Comparison of ENCODE assay signal across 34 cellular contexts in genomic region chr16:51576498-51576897, GRCh38.
"Had no signal": no experiment of that assay in that cellular context is flagged by ENCODE, and none has a peak within 500 bp of the region (broad histone marks: within the 10 kb centered on the region; RNA-seq: fewer than 3 reads in every experiment).

No MANE protein-coding gene starts in this region.

- ATAC-seq: activated CD4-positive, alpha-beta T cell treated with anti-CD3 and anti-CD28 coated beads for 36 hours; activated CD4-positive, CD25-positive, alpha-beta regulatory T cell treated with anti-CD3 and anti-CD28 coated beads, Interleukin-2, amount 50 U/mL, for 24 hours; activated CD8-positive, alpha-beta memory T cell treated with anti-CD3 and anti-CD28 coated beads, Interleukin-2, amount 10 ng/mL, durations not matched to agents 7 days and 5 days; activated CD8-positive, alpha-beta T cell treated with anti-CD3 and anti-CD28 coated beads, Interleukin-2, amount 10 ng/mL, durations not matched to agents 7 days and 5 days; activated naive CD8-positive, alpha-beta T cell treated with anti-CD3 and anti-CD28 coated beads, Interleukin-2, amount 50 U/mL, for 24 hours; effector memory CD8-positive, alpha-beta T cell; gastroesophageal sphincter; heart right ventricle; T-helper 17 cell had no signal

- H3K9me3 Mint-ChIP-seq: brain had no signal

- H3K27ac ChIP-seq: ascending aorta, breast epithelium, esophagus squamous epithelium, gastroesophageal sphincter, heart right ventricle, WERI-Rb-1 had no signal

- H3K4me3 Mint-ChIP-seq: activated B cell treated with CpG ODN at 0.5 μM for 24 hours; activated CD4-positive, alpha-beta memory T cell treated with anti-CD3 and anti-CD28 coated beads for 36 hours; activated CD4-positive, alpha-beta T cell treated with anti-CD3 and anti-CD28 coated beads for 36 hours; activated CD4-positive, alpha-beta T cell treated with anti-CD3 and anti-CD28 coated beads, Interleukin-2, amount 10 ng/mL, durations not matched to agents 24 days and 14 days; activated CD8-positive, alpha-beta memory T cell treated with anti-CD3 and anti-CD28 coated beads, Interleukin-2, amount 10 ng/mL, durations not matched to agents 7 days and 5 days; activated CD8-positive, alpha-beta T cell treated with anti-CD3 and anti-CD28 coated beads, Interleukin-2, amount 10 ng/mL, durations not matched to agents 7 days and 5 days; activated naive CD4-positive, alpha-beta T cell treated with anti-CD3 and anti-CD28 coated beads for 36 hours; activated naive CD4-positive, alpha-beta T cell treated with anti-CD3 and anti-CD28 coated beads, Interleukin-2, amount 50 U/mL, for 24 hours; activated naive CD8-positive, alpha-beta T cell treated with anti-CD3 and anti-CD28 coated beads for 36 hours; activated naive CD8-positive, alpha-beta T cell treated with anti-CD3 and anti-CD28 coated beads, Interleukin-2, amount 50 U/mL, for 24 hours; activated T-helper 1 cell treated with anti-CD3 and anti-CD28 coated beads, Interleukin-12 subunit alpha, Interleukin-12 subunit beta, Interleukin-2, Interleukin-4 antibody, amounts not matched to agents 30 ng/mL and 10 ng/mL and 1 ng/mL, durations not matched to agents 14 hours and 24 hours and 36 hours; brain; effector memory CD8-positive, alpha-beta T cell; T-helper 17 cell; T-helper 2 cell treated with Interferon-gamma antibody and Interleukin-4, amounts not matched to agents 5 μg/mL and 100 μg/mL, for 36 hours had no signal

- H3K27me3 ChIP-seq: ascending aorta had no signal

- H3K36me3 ChIP-seq: ascending aorta, breast epithelium, esophagus squamous epithelium, gastroesophageal sphincter, heart right ventricle, WERI-Rb-1 had no signal

- DNase-seq: activated B cell treated with CpG ODN at 0.5 μM for 24 hours; activated CD4-positive, alpha-beta memory T cell treated with anti-CD3 and anti-CD28 coated beads for 36 hours; activated CD4-positive, alpha-beta T cell treated with anti-CD3 and anti-CD28 coated beads for 36 hours; activated CD4-positive, alpha-beta T cell treated with anti-CD3 and anti-CD28 coated beads, Interleukin-2, amount 10 ng/mL, durations not matched to agents 24 days and 14 days; activated CD8-positive, alpha-beta memory T cell treated with anti-CD3 and anti-CD28 coated beads, Interleukin-2, amount 10 ng/mL, durations not matched to agents 7 days and 5 days; activated CD8-positive, alpha-beta memory T cell treated with anti-CD3 and anti-CD28 coated beads, Interleukin-2, amount 50 U/mL, for 4 hours; activated CD8-positive, alpha-beta T cell treated with anti-CD3 and anti-CD28 coated beads, Interleukin-2, amount 10 ng/mL, durations not matched to agents 7 days and 5 days; activated effector memory CD4-positive, alpha-beta T cell treated with anti-CD3 and anti-CD28 coated beads, Interleukin-2, amount 50 U/mL, for 16 hours; activated naive CD4-positive, alpha-beta T cell treated with anti-CD3 and anti-CD28 coated beads for 36 hours; activated naive CD8-positive, alpha-beta T cell treated with anti-CD3 and anti-CD28 coated beads for 36 hours; activated naive CD8-positive, alpha-beta T cell treated with anti-CD3 and anti-CD28 coated beads, Interleukin-2, amount 50 U/mL, for 24 hours; activated T-cell treated with anti-CD3 and anti-CD28 coated beads, Interleukin-2, amount 50 U/mL, for 1 hour; activated T-cell treated with anti-CD3 and anti-CD28 coated beads, Interleukin-2, amount 50 U/mL, for 48 hours; cortex of kidney; dermis blood vessel endothelial cell; effector CD4-positive, alpha-beta T cell; effector memory CD8-positive, alpha-beta T cell; erythroblast; esophagus squamous epithelium; foreskin melanocyte; heart right ventricle; T-helper 1 cell; T-helper 17 cell; T1000; WERI-Rb-1 had no signal

- H3K9me3 ChIP-seq: ascending aorta, breast epithelium, esophagus squamous epithelium, gastroesophageal sphincter, heart right ventricle had no signal

- H3K36me3 Mint-ChIP-seq: activated CD4-positive, alpha-beta memory T cell treated with anti-CD3 and anti-CD28 coated beads for 36 hours; activated CD8-positive, alpha-beta memory T cell treated with anti-CD3 and anti-CD28 coated beads, Interleukin-2, amount 10 ng/mL, durations not matched to agents 7 days and 5 days; activated naive CD4-positive, alpha-beta T cell treated with anti-CD3 and anti-CD28 coated beads, Interleukin-2, amount 50 U/mL, for 24 hours; activated naive CD8-positive, alpha-beta T cell treated with anti-CD3 and anti-CD28 coated beads for 36 hours; brain had no signal

- H3K4me1 Mint-ChIP-seq: activated B cell treated with CpG ODN at 0.5 μM for 24 hours; activated CD4-positive, alpha-beta T cell treated with anti-CD3 and anti-CD28 coated beads for 36 hours; activated CD4-positive, alpha-beta T cell treated with anti-CD3 and anti-CD28 coated beads, Interleukin-2, amount 10 ng/mL, durations not matched to agents 24 days and 14 days; activated CD8-positive, alpha-beta memory T cell treated with anti-CD3 and anti-CD28 coated beads, Interleukin-2, amount 10 ng/mL, durations not matched to agents 7 days and 5 days; activated naive CD4-positive, alpha-beta T cell treated with anti-CD3 and anti-CD28 coated beads, Interleukin-2, amount 50 U/mL, for 24 hours; activated naive CD8-positive, alpha-beta T cell treated with anti-CD3 and anti-CD28 coated beads for 36 hours; activated naive CD8-positive, alpha-beta T cell treated with anti-CD3 and anti-CD28 coated beads, Interleukin-2, amount 50 U/mL, for 24 hours; T-helper 17 cell had no signal

- H3K4me1 ChIP-seq: ascending aorta, breast epithelium, gastroesophageal sphincter, heart right ventricle had no signal

- H3K27me3 Mint-ChIP-seq: activated B cell treated with CpG ODN at 0.5 μM for 24 hours; activated CD4-positive, alpha-beta memory T cell treated with anti-CD3 and anti-CD28 coated beads for 36 hours; activated CD4-positive, alpha-beta T cell treated with anti-CD3 and anti-CD28 coated beads for 36 hours; activated CD4-positive, alpha-beta T cell treated with anti-CD3 and anti-CD28 coated beads, Interleukin-2, amount 10 ng/mL, durations not matched to agents 24 days and 14 days; activated CD8-positive, alpha-beta memory T cell treated with anti-CD3 and anti-CD28 coated beads, Interleukin-2, amount 10 ng/mL, durations not matched to agents 7 days and 5 days; activated naive CD4-positive, alpha-beta T cell treated with anti-CD3 and anti-CD28 coated beads, Interleukin-2, amount 50 U/mL, for 24 hours; activated naive CD8-positive, alpha-beta T cell treated with anti-CD3 and anti-CD28 coated beads for 36 hours; activated naive CD8-positive, alpha-beta T cell treated with anti-CD3 and anti-CD28 coated beads, Interleukin-2, amount 50 U/mL, for 24 hours; brain; effector memory CD8-positive, alpha-beta T cell; T-helper 17 cell had no signal

- H3K27ac Mint-ChIP-seq: activated B cell treated with CpG ODN at 0.5 μM for 24 hours; activated CD4-positive, alpha-beta memory T cell treated with anti-CD3 and anti-CD28 coated beads for 36 hours; activated CD4-positive, alpha-beta T cell treated with anti-CD3 and anti-CD28 coated beads for 36 hours; activated CD4-positive, alpha-beta T cell treated with anti-CD3 and anti-CD28 coated beads, Interleukin-2, amount 10 ng/mL, durations not matched to agents 24 days and 14 days; activated CD8-positive, alpha-beta memory T cell treated with anti-CD3 and anti-CD28 coated beads, Interleukin-2, amount 10 ng/mL, durations not matched to agents 7 days and 5 days; activated CD8-positive, alpha-beta T cell treated with anti-CD3 and anti-CD28 coated beads, Interleukin-2, amount 10 ng/mL, durations not matched to agents 7 days and 5 days; activated naive CD4-positive, alpha-beta T cell treated with anti-CD3 and anti-CD28 coated beads for 36 hours; activated naive CD4-positive, alpha-beta T cell treated with anti-CD3 and anti-CD28 coated beads, Interleukin-2, amount 50 U/mL, for 24 hours; activated naive CD8-positive, alpha-beta T cell treated with anti-CD3 and anti-CD28 coated beads for 36 hours; activated naive CD8-positive, alpha-beta T cell treated with anti-CD3 and anti-CD28 coated beads, Interleukin-2, amount 50 U/mL, for 24 hours; activated T-helper 1 cell treated with anti-CD3 and anti-CD28 coated beads, Interleukin-12 subunit alpha, Interleukin-12 subunit beta, Interleukin-2, Interleukin-4 antibody, amounts not matched to agents 30 ng/mL and 10 ng/mL and 1 ng/mL, durations not matched to agents 14 hours and 24 hours and 36 hours; activated T-helper 2 cell treated with anti-CD3 and anti-CD28 coated beads, Interferon-gamma antibody, Interleukin-2, Interleukin-4, amounts not matched to agents 10 μg/mL and 5 μg/mL and 100 μg/mL, durations not matched to agents 14 hours and 24 hours and 36 hours; brain; T-helper 17 cell; T-helper 2 cell treated with Interferon-gamma antibody and Interleukin-4, amounts not matched to agents 5 μg/mL and 100 μg/mL, for 36 hours had no signal

- H3K4me3 ChIP-seq: ascending aorta, breast epithelium, esophagus squamous epithelium, gastroesophageal sphincter, heart right ventricle had no signal
